6 cellular contexts compared by ENCODE assay signal in the genomic region with DNA sequence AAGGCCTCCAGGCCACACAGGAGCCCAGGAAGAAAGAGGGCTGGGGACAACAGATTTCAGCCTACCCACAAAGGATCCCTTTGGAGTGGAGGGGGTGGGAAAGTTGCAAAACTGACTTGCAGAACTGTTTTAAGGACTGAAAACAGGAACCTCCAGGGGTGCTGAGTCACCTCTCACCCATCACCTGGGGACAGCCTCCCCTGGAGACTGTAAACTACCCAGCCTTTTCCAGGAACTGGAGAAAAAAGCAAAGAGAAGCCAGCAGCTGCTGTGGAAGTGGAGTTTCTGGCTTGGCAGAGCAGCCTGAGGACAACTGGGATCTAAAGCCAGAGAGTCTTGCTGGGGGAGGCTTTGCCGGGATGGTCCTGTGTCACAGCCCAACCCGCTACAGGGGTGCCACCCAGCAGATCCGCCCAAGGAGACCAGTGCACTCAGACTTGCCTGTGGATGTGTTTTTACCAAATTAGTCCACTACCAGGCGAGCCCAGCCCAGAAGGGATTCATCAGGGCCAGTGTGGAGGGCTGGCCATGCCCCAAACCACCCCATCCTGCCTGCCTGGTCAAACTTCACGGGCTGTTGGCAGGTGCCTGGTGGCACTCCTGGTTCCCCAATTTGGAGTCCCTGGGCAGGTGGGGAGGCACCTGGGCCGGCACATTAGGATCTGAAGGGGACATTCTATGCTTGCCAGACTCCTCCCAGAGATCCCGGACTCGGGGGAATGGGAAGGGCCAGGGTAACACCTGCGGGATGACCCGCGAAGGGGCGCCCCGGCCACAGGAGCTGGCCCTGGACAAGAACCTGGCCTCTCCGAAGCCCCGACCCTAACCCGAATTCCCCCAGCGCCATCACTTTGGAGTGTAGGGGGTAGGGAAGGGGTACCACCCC. TPM values are rescaled to one million over a fixed set of nuclear protein-coding genes. Genes with fewer than 3 reads are reported as not detected.
DNase-seq lines count a peak whose midpoint lies in the region; ATAC-seq, FAIRE-seq and TF ChIP-seq lines count a peak whose summit lies in the region.

No MANE protein-coding gene starts in this region.

- DNase-seq in DND-41 = no peak
- DNase-seq in T-helper 17 cell = no peak
- DNase-seq in keratinocyte (ENCODE audit: low read depth, low spot score) = no peak
- DNase-seq in activated gamma-delta T cell (lab: John Stamatoyannopoulos, UW) = no peak

- peak overlapping the region; percentile 91 for H3K4me3 Mint-ChIP-seq in T-helper 17 cell

- peak overlapping the region; percentile 74 for H2AFZ ChIP-seq in DND-41 (ENCODE audit: low read depth, low read length)
- H2AFZ ChIP-seq in keratinocyte (ENCODE audit: control insufficient read depth, low read length) = peak overlapping the region; percentile 83

- H3K27me3 ChIP-seq in DND-41 (ENCODE audit: insufficient read depth, low read length, poor library complexity) = no peaks in the 10 kb centered on the region
- no peaks in the 10 kb centered on the region for H3K27me3 ChIP-seq in keratinocyte (ENCODE audit: control insufficient read depth, extremely low read depth, insufficient read depth, low read length)

- peak overlapping the region; percentile 59 for H3K27ac ChIP-seq in DND-41 (ENCODE audit: low read length)
- H3K27ac ChIP-seq in keratinocyte (ENCODE audit: control insufficient read depth, insufficient read depth, low read length) = peak overlapping the region; percentile 14

- H3K4me3 ChIP-seq in DND-41 (ENCODE audit: low read depth in 1 of 2, low read length in 2 of 2) = peak overlapping the region; percentile 66 to 73; a peak in 3 of 4 replicates
- peak overlapping the region; percentile 72 to 93 (median 80) for H3K4me3 ChIP-seq in keratinocyte (ENCODE audit: control insufficient read depth in 2 of 3, extremely low read depth in 1 of 3, insufficient read depth in 2 of 3, low read depth in 1 of 3, low read length in 3 of 3)

- TF ChIP-seq CTCF in DND-41 (IDR thresholded peaks at IDR 0.05; ENCODE audit: borderline replicate concordance, extremely low read depth, low read length, poor library complexity, severe bottlenecking) = no peak
- TF ChIP-seq CTCF in keratinocyte (optimal IDR thresholded peaks at IDR 0.05 in 1 of 3, IDR thresholded peaks at IDR 0.05 in 1 of 3, conservative IDR thresholded peaks at IDR 0.05 in 1 of 3; ENCODE audit: extremely low read depth in 1 of 3, insufficient read depth in 2 of 3, low read length in 3 of 3) = no peak

- no peaks in the 10 kb centered on the region for H3K36me3 Mint-ChIP-seq in T-helper 17 cell (ENCODE audit: low read depth)

- H3K4me1 ChIP-seq in DND-41 (ENCODE audit: insufficient read depth, low read length) (peaks cover 26% of the 10 kb centered on the region), keratinocyte (ENCODE audit: control insufficient read depth, extremely low read depth, insufficient read depth, low read length) (peaks cover 20% of the 10 kb centered on the region)

- H3K9ac ChIP-seq in DND-41 (ENCODE audit: low read depth, low read length) = peak overlapping the region; percentile 66
- H3K9ac ChIP-seq in keratinocyte (ENCODE audit: control insufficient read depth, extremely low read depth, insufficient read depth, low read length) = peak overlapping the region; percentile 69

- H3K36me3 ChIP-seq in DND-41 (ENCODE audit: insufficient read depth, low read length) = peaks cover 28% of the 10 kb centered on the region
- peaks cover 0 to 4% of the 10 kb centered on the region in 2 experiments for H3K36me3 ChIP-seq in keratinocyte (ENCODE audit: control insufficient read depth in 2 of 2, extremely low read depth in 1 of 2, insufficient read depth in 2 of 2, low read length in 2 of 2)

- ATAC-seq in DND-41 (ENCODE audit: insufficient read depth, low read depth) (no peak), T-helper 17 cell (no peak), HG03280 (IDR thresholded peaks at IDR 0.05; ENCODE audit: unreplicated experiment) (no peak), GM21360 (IDR thresholded peaks at IDR 0.05; ENCODE audit: unreplicated experiment) (no peak)

- FAIRE-seq in keratinocyte (lab: Jason Lieb, UNC) = no peak

- peaks cover 14% of the 10 kb centered on the region for H3K4me1 Mint-ChIP-seq in T-helper 17 cell

- H3K4me2 ChIP-seq in DND-41 (ENCODE audit: insufficient read depth, low read length) (peak overlapping the region; percentile 94), keratinocyte (ENCODE audit: control insufficient read depth, extremely low read depth, insufficient read depth, low read depth, low read length) (peak overlapping the region; percentile 88)

- H3K9me3 ChIP-seq in DND-41 (ENCODE audit: insufficient read depth, low read length, severe bottlenecking) = no peaks in the 10 kb centered on the region
- H3K9me3 ChIP-seq in T-helper 17 cell (ENCODE audit: control insufficient read depth, low read length, poor library complexity, severe bottlenecking) = no peaks in the 10 kb centered on the region
- H3K9me3 ChIP-seq in keratinocyte (ENCODE audit: control insufficient read depth, low read depth, low read length) = no peaks in the 10 kb centered on the region

- H3K79me2 ChIP-seq in DND-41 (ENCODE audit: insufficient read depth, low read length) = no peaks in the 10 kb centered on the region; the same call in none of the 2 replicates
- no peaks in the 10 kb centered on the region for H3K79me2 ChIP-seq in keratinocyte (ENCODE audit: control insufficient read depth, insufficient read depth, low read length)

- no peaks in the 10 kb centered on the region for H3K9me1 ChIP-seq in keratinocyte (ENCODE audit: control insufficient read depth, extremely low read depth, insufficient read depth, low read length)

- dilution Hi-C loops in keratinocyte (cut with MboI; ENCODE audit: extremely low pct_ligation_motif_present, low sequenced_read_pairs) = no loop called here

- H3K27ac Mint-ChIP-seq in T-helper 17 cell = peak overlapping the region; percentile 65

- H4K20me1 ChIP-seq in DND-41 (ENCODE audit: insufficient read depth, low read length) (no peaks in the 10 kb centered on the region; the same call in 1 of the 2 replicates), keratinocyte (ENCODE audit: control insufficient read depth, extremely low read depth, insufficient read depth, low read length) (no peaks in the 10 kb centered on the region)

- H3K27me3 Mint-ChIP-seq in T-helper 17 cell = no peaks in the 10 kb centered on the region

RNA-seq across cellular contexts. Expression of a gene that starts 0.8 kb away (rescaled TPM):
- 1 to 10 TPM; 3.8 to 4.9 TPM for total RNA-seq in T-helper 17 cell
- polyA plus RNA-seq in keratinocyte = 23.9 to 45.4 TPM (median 25.2 TPM) in 3 replicates
- polyA plus RNA-seq in keratinocyte (2011; ENCODE audit: low read depth) = 7.0 TPM
- 21.9 and 31.4 TPM in 2 replicates for polyA plus RNA-seq in keratinocyte (2011; cell fraction: cytosol; rRNA removed)
- polyA plus RNA-seq in keratinocyte (2011; cell fraction: nucleus; rRNA removed) = 11.0 and 14.2 TPM in 2 replicates
- polyA plus RNA-seq in keratinocyte (2012; ENCODE audit: low replicate concordance) = 19.5 and 22.2 TPM in 2 replicates
- 21.7 to 40.1 TPM (median 27.8 TPM) in 3 replicates for polyA minus RNA-seq in keratinocyte
- 17.3 TPM for polyA minus RNA-seq in keratinocyte (2011; cell fraction: cytosol; rRNA and poly(A)+ RNA removed)
- 7.0 and 9.4 TPM in 2 replicates for polyA minus RNA-seq in keratinocyte (2011; cell fraction: nucleus; rRNA and poly(A)+ RNA removed)

RNA-seq across cellular contexts. Expression of a gene that starts 12.3 kb away (rescaled TPM):
- total RNA-seq in T-helper 17 cell = not detected
- polyA plus RNA-seq in keratinocyte = 0.34 to 0.38 TPM (median 0.37 TPM) in 3 replicates
- polyA plus RNA-seq in keratinocyte (2011; ENCODE audit: low read depth) = 0.36 TPM
- polyA plus RNA-seq in keratinocyte (2011; cell fraction: cytosol; rRNA removed) = 0.11 and 0.13 TPM in 2 replicates
- polyA plus RNA-seq in keratinocyte (2011; cell fraction: nucleus; rRNA removed) = 0.15 and 0.25 TPM in 2 replicates
- 0.23 and 0.54 TPM in 2 replicates for polyA plus RNA-seq in keratinocyte (2012; ENCODE audit: low replicate concordance)
- 0.13 to 0.16 TPM in 2 of 3 replicates, not detected in the other for polyA minus RNA-seq in keratinocyte
- not detected for polyA minus RNA-seq in keratinocyte (2011; cell fraction: cytosol; rRNA and poly(A)+ RNA removed)
- not detected in 2 replicates for polyA minus RNA-seq in keratinocyte (2011; cell fraction: nucleus; rRNA and poly(A)+ RNA removed)

RNA-seq across cellular contexts. Expression of a gene that starts 17.2 kb away (rescaled TPM):
- 10 to 100 TPM; 57.7 to 58.1 TPM for total RNA-seq in T-helper 17 cell
- polyA plus RNA-seq in keratinocyte = 97.9 to 161 TPM (median 107 TPM) in 3 replicates
- polyA plus RNA-seq in keratinocyte (2011; ENCODE audit: low read depth) = 175 TPM
- 102 and 257 TPM in 2 replicates for polyA plus RNA-seq in keratinocyte (2011; cell fraction: cytosol; rRNA removed)
- polyA plus RNA-seq in keratinocyte (2011; cell fraction: nucleus; rRNA removed) = 41.3 and 67.7 TPM in 2 replicates
- polyA plus RNA-seq in keratinocyte (2012; ENCODE audit: low replicate concordance) = 165 and 226 TPM in 2 replicates
- polyA minus RNA-seq in keratinocyte = 73.1 to 100 TPM (median 84.8 TPM) in 3 replicates
- 249 TPM for polyA minus RNA-seq in keratinocyte (2011; cell fraction: cytosol; rRNA and poly(A)+ RNA removed)
- polyA minus RNA-seq in keratinocyte (2011; cell fraction: nucleus; rRNA and poly(A)+ RNA removed) = 32.2 and 40.3 TPM in 2 replicates

RNA-seq across cellular contexts. Expression of a gene that starts 22.5 kb away (rescaled TPM):
- 1,000 to 10,000 TPM; 3,200 to 3,361 TPM for total RNA-seq in T-helper 17 cell
- polyA plus RNA-seq in keratinocyte = 2,750 to 6,036 TPM (median 3,573 TPM) in 3 replicates
- 1,273 TPM for polyA plus RNA-seq in keratinocyte (2011; ENCODE audit: low read depth)
- 4,082 and 7,559 TPM in 2 replicates for polyA plus RNA-seq in keratinocyte (2011; cell fraction: cytosol; rRNA removed)
- polyA plus RNA-seq in keratinocyte (2011; cell fraction: nucleus; rRNA removed) = 1,224 and 1,590 TPM in 2 replicates
- polyA plus RNA-seq in keratinocyte (2012; ENCODE audit: low replicate concordance) = 4,497 and 4,796 TPM in 2 replicates
- 3,614 to 6,436 TPM (median 5,566 TPM) in 3 replicates for polyA minus RNA-seq in keratinocyte
- 6,872 TPM for polyA minus RNA-seq in keratinocyte (2011; cell fraction: cytosol; rRNA and poly(A)+ RNA removed)
- polyA minus RNA-seq in keratinocyte (2011; cell fraction: nucleus; rRNA and poly(A)+ RNA removed) = 646 and 794 TPM in 2 replicates

RNA-seq across cellular contexts. Expression of a gene that starts 24.0 kb away (rescaled TPM):
- total RNA-seq in T-helper 17 cell = not detected
- 0.09 TPM in 1 of 3 replicates, not detected in the others for polyA plus RNA-seq in keratinocyte
- 2.0 TPM for polyA plus RNA-seq in keratinocyte (2011; ENCODE audit: low read depth)
- polyA plus RNA-seq in keratinocyte (2011; cell fraction: cytosol; rRNA removed) = 0.05 TPM in 2 replicates
- 0.09 TPM in 1 of 2 replicates, not detected in the other for polyA plus RNA-seq in keratinocyte (2011; cell fraction: nucleus; rRNA removed)
- 0.08 and 8.9 TPM in 2 replicates for polyA plus RNA-seq in keratinocyte (2012; ENCODE audit: low replicate concordance)
- polyA minus RNA-seq in keratinocyte = not detected in 3 replicates
- polyA minus RNA-seq in keratinocyte (2011; cell fraction: cytosol; rRNA and poly(A)+ RNA removed) = not detected
- polyA minus RNA-seq in keratinocyte (2011; cell fraction: nucleus; rRNA and poly(A)+ RNA removed) = 0.32 TPM in 1 of 2 replicates, not detected in the other
